In the genomic region with DNA sequence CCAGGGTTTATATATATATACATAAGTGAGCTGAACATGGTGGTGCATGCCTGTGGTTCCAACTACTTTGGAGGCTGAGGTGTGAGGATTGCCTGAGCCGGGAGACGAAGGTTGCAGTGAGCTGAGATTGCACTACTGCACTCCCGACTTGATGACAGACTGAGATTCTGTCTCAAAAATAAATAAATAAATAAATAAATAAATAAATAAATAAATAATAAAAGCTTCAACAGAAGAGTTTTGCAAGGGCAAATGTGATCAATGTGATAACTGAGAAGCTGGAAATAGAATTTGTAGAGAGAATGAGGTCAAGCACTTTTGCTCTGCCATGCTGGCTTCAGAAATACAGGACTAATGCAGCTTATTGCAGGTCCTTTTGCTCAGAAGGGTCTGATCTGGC, we compare ENCODE assay signal across 29 cellular contexts.
DNase-seq lines count a peak whose midpoint lies in the region; ATAC-seq, FAIRE-seq and TF ChIP-seq lines count a peak whose summit lies in the region.
"Had no signal": no experiment of that assay in that cellular context is flagged by ENCODE, and none has a peak within 500 bp of the region (broad histone marks: within the 10 kb centered on the region; RNA-seq: fewer than 3 reads in every experiment).

No MANE protein-coding gene starts in this region.

- H3K36me3 ChIP-seq in HEK293 (ENCODE audit: control insufficient read depth in 2 of 2, insufficient read depth in 1 of 2, low read length in 2 of 2), result no peaks in the 10 kb centered on the region
- H3K36me3 ChIP-seq: BE2C; BLaER1; BLaER1 treated with 17β-estradiol and CSF1 and Interleukin-3, amounts not matched to agents 10 nM and 100 nM had no signal

- no peak for TF ChIP-seq EP300 in A549 (IDR thresholded peaks at IDR 0.05)

- in situ Hi-C loops in ACHN (cut with HindIII; ENCODE audit: low pct_ligation_motif_present, low pct_unique_long_range_greater_than_20kb, low sequenced_read_pairs), result no loop called here

- CTCF ChIA-PET in A549 (lab: Yijun Ruan, JAX) (no interaction called here), HEK293 (lab: Yijun Ruan, JAX) (interaction anchor here (1.0 kb wide), 1 partner anchor 11 kb away, joined by 3 read pairs; no protein-coding TSS in a partner anchor)

- FAIRE-seq in A549 (lab: Jason Lieb, UNC), result no peak
- FAIRE-seq: A204.1, D721Med had no signal

- POLR2A ChIA-PET in A549 (lab: Yijun Ruan, JAX), result no interaction called here
- POLR2A ChIA-PET in HEK293 (lab: Yijun Ruan, JAX), result no interaction called here

- H3K4me3 ChIP-seq in A549, result no peak overlapping the region
- no peak overlapping the region for H3K4me3 ChIP-seq in HEK293 (ENCODE audit: low read depth, low read length)
- H3K4me3 ChIP-seq: BLaER1; BLaER1 treated with 17β-estradiol and CSF1 and Interleukin-3, amounts not matched to agents 10 nM and 100 nM had no signal

- DNase-seq in A549 (ENCODE audit: low read depth in 1 of 2, low spot score in 1 of 2) (no peak), GOT3 (lab: John Stamatoyannopoulos, UW) (no peak), ACHN (no peak)
- DNase-seq: 8988T; AML-193; BE2C; C1 segment of cervical spinal cord; Caco-2; Calu3; CD4-positive, alpha-beta memory T cell; CD4-positive, alpha-beta T cell; CD4-positive, CD25-positive, alpha-beta regulatory T cell; CD8-positive, alpha-beta memory T cell; CD8-positive, alpha-beta T cell; COR-L47; DMS 273 treated with DMSO at 0.1 percent for 48 hours; DMS153; DMS53; DMS79; DMS79 treated with DMSO at 0.1 percent for 48 hours; DND-41; EL had no signal

- no peak for TF ChIP-seq POLR2A in A549 (IDR thresholded peaks at IDR 0.05; ENCODE audit: low read length)

- H3K4me1 ChIP-seq in A549 (no peaks in the 10 kb centered on the region), HEK293 (ENCODE audit: control insufficient read depth, insufficient read depth, low read length) (no peaks in the 10 kb centered on the region)
- H3K4me1 ChIP-seq: BE2C; BLaER1; BLaER1 treated with 17β-estradiol and CSF1 and Interleukin-3, amounts not matched to agents 10 nM and 100 nM; Caco-2 had no signal

- TF ChIP-seq CTCF in A549 (IDR thresholded peaks at IDR 0.05) (no peak), HEK293 (tag by site-specific recombination; IDR thresholded peaks at IDR 0.05) (no peak)

- no peak for TF ChIP-seq RAD21 in A549 (conservative IDR thresholded peaks at IDR 0.05 in 1 of 2, IDR thresholded peaks at IDR 0.05 in 1 of 2)

- H3K9me3 ChIP-seq in A549, result no peaks in the 10 kb centered on the region
- H3K9me3 ChIP-seq in HEK293 (ENCODE audit: control insufficient read depth, insufficient read depth, low read depth, low read length), result no peaks in the 10 kb centered on the region
- H3K9me3 ChIP-seq: BE2C; BLaER1; BLaER1 treated with 17β-estradiol and CSF1 and Interleukin-3, amounts not matched to agents 10 nM and 100 nM; Caco-2 had no signal

- 0% methylated on average over 3 of the region's 3 CpGs for WGBS in A549 (ENCODE audit: missing lambda C conversion rate)

- no peak for ATAC-seq in A549
- ATAC-seq: CD8-positive, alpha-beta T cell had no signal

- no peak overlapping the region for H3K27ac ChIP-seq in A549
- H3K27ac ChIP-seq in HEK293 (ENCODE audit: extremely low read depth, low read depth, low read length), result no peak overlapping the region
- H3K27ac ChIP-seq: 22Rv1; BLaER1; BLaER1 treated with 17β-estradiol and CSF1 and Interleukin-3, amounts not matched to agents 10 nM and 100 nM; C4-2B had no signal

- no peak overlapping the region for H3K4me2 ChIP-seq in A549
- H3K4me2 ChIP-seq: BLaER1; BLaER1 treated with 17β-estradiol and CSF1 and Interleukin-3, amounts not matched to agents 10 nM and 100 nM had no signal

TF ChIP-seq in A549, 52 proteins besides CTCF, POLR2A, EP300 and RAD21:
- TF ChIP-seq, protein P1, sequence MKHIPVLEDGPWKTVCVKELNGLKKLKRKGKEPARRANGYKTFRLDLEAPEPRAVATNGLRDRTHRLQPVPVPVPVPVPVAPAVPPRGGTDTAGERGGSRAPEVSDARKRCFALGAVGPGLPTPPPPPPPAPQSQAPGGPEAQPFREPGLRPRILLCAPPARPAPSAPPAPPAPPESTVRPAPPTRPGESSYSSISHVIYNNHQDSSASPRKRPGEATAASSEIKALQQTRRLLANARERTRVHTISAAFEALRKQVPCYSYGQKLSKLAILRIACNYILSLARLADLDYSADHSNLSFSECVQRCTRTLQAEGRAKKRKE (CRISPR knock-in tag; IDR thresholded peaks at IDR 0.05; ENCODE audit: low read depth), result no peak
- 0 out of 2 replicates have a peak, but pooled peaks have one; percentile 16 for TF ChIP-seq ZC3H11A (IDR thresholded peaks at IDR 0.05)

TF ChIP-seq in HEK293, 187 proteins besides CTCF, POLR2A, EP300 and RAD21:
- TF ChIP-seq ZNF623 (tag by site-specific recombination; IDR thresholded peaks at IDR 0.05) (0 out of 2 replicates have a peak, but pooled peaks have one; percentile 16), ZNF394 (tag by site-specific recombination; IDR thresholded peaks at IDR 0.05; ENCODE audit: borderline replicate concordance) (peak; percentile 68; the same call in 1 of the 2 replicates), GLIS2 (tag by site-specific recombination; IDR thresholded peaks at IDR 0.05) (no peak), ZNF426 (tag by site-specific recombination; IDR thresholded peaks at IDR 0.05) (peak; percentile 52), ZSCAN30 (tag by site-specific recombination; IDR thresholded peaks at IDR 0.05) (no peak), ZBTB48 (tag by site-specific recombination; IDR thresholded peaks at IDR 0.05) (no peak), ZNF555 (tag by site-specific recombination; conservative IDR thresholded peaks at IDR 0.05) (peak; percentile 25; the same call in 1 of the 2 replicates)
- TF ChIP-seq, protein P2, sequence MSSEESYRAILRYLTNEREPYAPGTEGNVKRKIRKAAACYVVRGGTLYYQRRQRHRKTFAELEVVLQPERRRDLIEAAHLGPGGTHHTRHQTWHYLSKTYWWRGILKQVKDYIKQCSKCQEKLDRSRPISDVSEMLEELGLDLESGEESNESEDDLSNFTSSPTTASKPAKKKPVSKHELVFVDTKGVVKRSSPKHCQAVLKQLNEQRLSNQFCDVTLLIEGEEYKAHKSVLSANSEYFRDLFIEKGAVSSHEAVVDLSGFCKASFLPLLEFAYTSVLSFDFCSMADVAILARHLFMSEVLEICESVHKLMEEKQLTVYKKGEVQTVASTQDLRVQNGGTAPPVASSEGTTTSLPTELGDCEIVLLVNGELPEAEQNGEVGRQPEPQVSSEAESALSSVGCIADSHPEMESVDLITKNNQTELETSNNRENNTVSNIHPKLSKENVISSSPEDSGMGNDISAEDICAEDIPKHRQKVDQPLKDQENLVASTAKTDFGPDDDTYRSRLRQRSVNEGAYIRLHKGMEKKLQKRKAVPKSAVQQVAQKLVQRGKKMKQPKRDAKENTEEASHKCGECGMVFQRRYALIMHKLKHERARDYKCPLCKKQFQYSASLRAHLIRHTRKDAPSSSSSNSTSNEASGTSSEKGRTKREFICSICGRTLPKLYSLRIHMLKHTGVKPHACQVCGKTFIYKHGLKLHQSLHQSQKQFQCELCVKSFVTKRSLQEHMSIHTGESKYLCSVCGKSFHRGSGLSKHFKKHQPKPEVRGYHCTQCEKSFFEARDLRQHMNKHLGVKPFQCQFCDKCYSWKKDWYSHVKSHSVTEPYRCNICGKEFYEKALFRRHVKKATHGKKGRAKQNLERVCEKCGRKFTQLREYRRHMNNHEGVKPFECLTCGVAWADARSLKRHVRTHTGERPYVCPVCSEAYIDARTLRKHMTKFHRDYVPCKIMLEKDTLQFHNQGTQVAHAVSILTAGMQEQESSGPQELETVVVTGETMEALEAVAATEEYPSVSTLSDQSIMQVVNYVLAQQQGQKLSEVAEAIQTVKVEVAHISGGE (tag by site-specific recombination; conservative IDR thresholded peaks at IDR 0.05; ENCODE audit: low read depth), result peak; percentile 43; the same call in 1 of the 2 replicates
